Comparison of ENCODE assay signal across 8 cellular contexts in genomic region chr2:221569342-221570278, GRCh38. TPM values are rescaled to one million over a fixed set of nuclear protein-coding genes. Genes with fewer than 3 reads are reported as not detected.
DNase-seq lines count a peak whose midpoint lies in the region; ATAC-seq and TF ChIP-seq lines count a peak whose summit lies in the region.

No MANE protein-coding gene starts in this region.

- no peaks in the 10 kb centered on the region for H3K36me3 Mint-ChIP-seq in MCF 10A (ENCODE audit: insufficient read depth, unreplicated experiment)
- H3K36me3 Mint-ChIP-seq in central memory CD8-positive, alpha-beta T cell (ENCODE audit: insufficient read depth) = peaks cover 46% of the 10 kb centered on the region
- no peaks in the 10 kb centered on the region for H3K36me3 Mint-ChIP-seq in mesothelial cell of epicardium
- H3K36me3 Mint-ChIP-seq in type B pancreatic cell = peaks cover 16% of the 10 kb centered on the region

- H3K27ac Mint-ChIP-seq in MCF 10A (ENCODE audit: low read depth, unreplicated experiment) (no peak overlapping the region), mesothelial cell of epicardium (no peak overlapping the region), type B pancreatic cell (peak overlapping the region; percentile 94)
- peak overlapping the region; percentile 94 for H3K27ac Mint-ChIP-seq in central memory CD8-positive, alpha-beta T cell (ENCODE audit: low read depth)

- H3K27me3 ChIP-seq in breast epithelium = no peaks in the 10 kb centered on the region
- no peaks in the 10 kb centered on the region for H3K27me3 ChIP-seq in brain microvascular endothelial cell (replicated peaks)

- no peak for ATAC-seq in central memory CD8-positive, alpha-beta T cell (replicated peaks; ENCODE audit: extremely low read depth, poor library complexity, severe bottlenecking)
- no peak for ATAC-seq in HG02852 (IDR thresholded peaks at IDR 0.05; ENCODE audit: unreplicated experiment)

- H3K36me3 ChIP-seq in breast epithelium = no peaks in the 10 kb centered on the region
- H3K36me3 ChIP-seq in brain microvascular endothelial cell (replicated peaks) = no peaks in the 10 kb centered on the region

- no peaks in the 10 kb centered on the region for H3K27me3 Mint-ChIP-seq in MCF 10A (ENCODE audit: insufficient read depth, unreplicated experiment)
- peaks cover 23% of the 10 kb centered on the region for H3K27me3 Mint-ChIP-seq in central memory CD8-positive, alpha-beta T cell
- peaks cover 50% of the 10 kb centered on the region for H3K27me3 Mint-ChIP-seq in mesothelial cell of epicardium (ENCODE audit: low read depth)
- H3K27me3 Mint-ChIP-seq in type B pancreatic cell = peaks cover 36% of the 10 kb centered on the region

- POLR2A ChIA-PET in MCF 10A (lab: Yijun Ruan, JAX) = no interaction called here

- no TSS peak for BruUV-seq in MCF 10A (replicated peaks; lab: Mats Ljungman, UMichigan)

- H3K9me3 ChIP-seq in breast epithelium = no peaks in the 10 kb centered on the region

- peak overlapping the region; percentile 56 to 79 (median 74) for H3K4me3 ChIP-seq in breast epithelium
- no peak overlapping the region for H3K4me3 ChIP-seq in brain microvascular endothelial cell (ENCODE audit: low read depth, low read length)

- intact Hi-C loops in breast epithelium (cut with DNase I; ENCODE audit: low total_unique reads) = loop anchor here (10.0 kb wide), 1 partner anchor 885 kb away; no protein-coding TSS in a partner anchor
- intact Hi-C loops in MCF 10A (cut with micrococcal nuclease) = loop anchor here (5.0 to 10.0 kb wide), 4 partner anchors 265 to 867 kb away; no protein-coding TSS in a partner anchor

- H3K9me3 Mint-ChIP-seq in MCF 10A (ENCODE audit: unreplicated experiment) = no peaks in the 10 kb centered on the region
- H3K9me3 Mint-ChIP-seq in central memory CD8-positive, alpha-beta T cell = no peaks in the 10 kb centered on the region
- no peaks in the 10 kb centered on the region for H3K9me3 Mint-ChIP-seq in mesothelial cell of epicardium
- H3K9me3 Mint-ChIP-seq in type B pancreatic cell = no peaks in the 10 kb centered on the region

- TF ChIP-seq CTCF in breast epithelium (IDR thresholded peaks at IDR 0.05) (no peak), MCF 10A (IDR thresholded peaks at IDR 0.05; ENCODE audit: unreplicated experiment) (no peak), mesothelial cell of epicardium (IDR thresholded peaks at IDR 0.05; ENCODE audit: unreplicated experiment) (no peak), type B pancreatic cell (conservative IDR thresholded peaks at IDR 0.05) (no peak), brain microvascular endothelial cell (IDR thresholded peaks at IDR 0.05; ENCODE audit: low read depth, low read length, missing control alignments) (no peak)

- H3K27ac ChIP-seq in breast epithelium (no peak overlapping the region), brain microvascular endothelial cell (no peak overlapping the region)

- H3K4me1 Mint-ChIP-seq in MCF 10A (ENCODE audit: insufficient read depth, unreplicated experiment) = peaks cover 10% of the 10 kb centered on the region
- peaks cover 51% of the 10 kb centered on the region for H3K4me1 Mint-ChIP-seq in central memory CD8-positive, alpha-beta T cell
- peaks cover 45% of the 10 kb centered on the region for H3K4me1 Mint-ChIP-seq in mesothelial cell of epicardium
- peaks cover 40% of the 10 kb centered on the region for H3K4me1 Mint-ChIP-seq in type B pancreatic cell (ENCODE audit: unreplicated experiment)

- CTCF ChIA-PET in MCF 10A (lab: Yijun Ruan, JAX) = no interaction called here

- no peaks in the 10 kb centered on the region for H3K4me1 ChIP-seq in breast epithelium

- no peak overlapping the region for H3K4me3 Mint-ChIP-seq in MCF 10A (ENCODE audit: unreplicated experiment)
- H3K4me3 Mint-ChIP-seq in central memory CD8-positive, alpha-beta T cell = peak overlapping the region; percentile 94
- H3K4me3 Mint-ChIP-seq in mesothelial cell of epicardium = peak overlapping the region; percentile 93
- peak overlapping the region; percentile 100 for H3K4me3 Mint-ChIP-seq in type B pancreatic cell

- in situ Hi-C loops in brain microvascular endothelial cell (cut with HindIII; ENCODE audit: low pct_ligation_motif_present, low sequenced_read_pairs) = no loop called here

- no peak for DNase-seq in breast epithelium (ENCODE audit: low spot score in 2 of 2)
- DNase-seq in MCF 10A (ENCODE audit: unreplicated experiment) = no peak
- DNase-seq in central memory CD8-positive, alpha-beta T cell (ENCODE audit: low spot score in 2 of 2) = no peak
- no peak for DNase-seq in mesothelial cell of epicardium (ENCODE audit: low spot score in 2 of 2, unreplicated experiment in 2 of 2)
- DNase-seq in type B pancreatic cell (ENCODE audit: extremely low spot score, unreplicated experiment) = no peak
- no peak for DNase-seq in brain microvascular endothelial cell
- DNase-seq in HT-29 (ENCODE audit: low spot score) = no peak

- TF ChIP-seq POLR2A in breast epithelium (IDR thresholded peaks at IDR 0.05) = no peak

RNA-seq across cellular contexts. Expression of gene EPHA4, which starts 2.5 kb away (rescaled TPM):
- total RNA-seq in breast epithelium = 10 to 100 TPM; 12.8 to 44.2 (median 18.6) TPM
- 1.9 and 2.0 TPM in 2 replicates for total RNA-seq in MCF 10A (2022)
- 20.5 to 20.9 TPM (median 20.6 TPM) in 3 replicates for total RNA-seq in mesothelial cell of epicardium
- total RNA-seq in type B pancreatic cell (ENCODE audit: low replicate concordance) = 78.3 and 82.4 TPM in 2 replicates
- total RNA-seq in HT-29 (2014; rRNA removed; shearing (Covaris generic)) = 0.41 TPM in 1 of 2 replicates, not detected in the other

Comparison
In these comparisons a context has a peak if more than half of its experiments do, and no peak if none do; other contexts are left out.
1. H3K27ac Mint-ChIP-seq: peak in central memory CD8-positive, alpha-beta T cell (single experiment) and type B pancreatic cell (single experiment); none in MCF 10A (single experiment) and mesothelial cell of epicardium (single experiment).